ENCODE assay signal across 10 cellular contexts in genomic region chr11:3747704-3748103, GRCh38. TPM values are rescaled to one million over a fixed set of nuclear protein-coding genes. Genes with fewer than 3 reads are reported as not detected.
DNase-seq lines count a peak whose midpoint lies in the region; ATAC-seq, FAIRE-seq and TF ChIP-seq lines count a peak whose summit lies in the region.
"Had no signal": no experiment of that assay in that cellular context is flagged by ENCODE, and none has a peak within 500 bp of the region (broad histone marks: within the 10 kb centered on the region; RNA-seq: fewer than 3 reads in every experiment).

No MANE protein-coding gene starts in this region.

- H3K36me3 ChIP-seq in endothelial cell of umbilical vein (ENCODE audit: control insufficient read depth in 2 of 2, extremely low read depth in 1 of 2, insufficient read depth in 2 of 2, low read length in 2 of 2) (peaks cover 18 to 36% of the 10 kb centered on the region in 2 experiments), osteoblast (ENCODE audit: insufficient read depth, low read length) (peaks cover 55% of the 10 kb centered on the region)

- H3K4me3 ChIP-seq in endothelial cell of umbilical vein (replicated peaks in 1 of 3; ENCODE audit: insufficient read depth in 1 of 3, low read depth in 1 of 3, low read length in 3 of 3) (no peak overlapping the region), osteoblast (ENCODE audit: insufficient read depth, low read length) (no peak overlapping the region)

- no peak overlapping the region for H3K27ac ChIP-seq in endothelial cell of umbilical vein (ENCODE audit: insufficient read depth, low read depth, low read length)
- peak overlapping the region; percentile 48 for H3K27ac ChIP-seq in osteoblast (ENCODE audit: low read depth, low read length)

- no peak overlapping the region for H3K4me2 ChIP-seq in endothelial cell of umbilical vein (ENCODE audit: insufficient read depth, low read length)
- H3K4me2 ChIP-seq in osteoblast (ENCODE audit: insufficient read depth, low read length): no peak overlapping the region

- no peak overlapping the region for H2AFZ ChIP-seq in endothelial cell of umbilical vein (ENCODE audit: low read depth, low read length)
- H2AFZ ChIP-seq in osteoblast (ENCODE audit: low read length): no peak overlapping the region

- TF ChIP-seq CTCF in endothelial cell of umbilical vein (IDR thresholded peaks at IDR 0.05; ENCODE audit: extremely low read depth in 1 of 2, insufficient read depth in 1 of 2, low read depth in 1 of 2, low read length in 2 of 2) (no peak), osteoblast (IDR thresholded peaks at IDR 0.05; ENCODE audit: extremely low read depth, low read depth, low read length) (no peak)

- POLR2A ChIA-PET in endothelial cell of umbilical vein (lab: Charles Lee): interaction anchor here (0.5 kb wide), 1 partner anchor 56 kb away, joined by 4 read pairs; no protein-coding TSS in a partner anchor

- TF ChIP-seq POLR2A in endothelial cell of umbilical vein (IDR thresholded peaks at IDR 0.05; ENCODE audit: low read depth, low read length): no peak

- dilution Hi-C loops in endothelial cell of umbilical vein (cut with MboI; ENCODE audit: extremely low pct_ligation_motif_present, low sequenced_read_pairs): no loop called here

- no peaks in the 10 kb centered on the region for H3K27me3 ChIP-seq in endothelial cell of umbilical vein (ENCODE audit: control insufficient read depth in 2 of 2, insufficient read depth in 2 of 2, low read length in 2 of 2)
- H3K27me3 ChIP-seq in osteoblast (ENCODE audit: insufficient read depth, low read length): no peaks in the 10 kb centered on the region

- ATAC-seq in GM18502 (IDR thresholded peaks at IDR 0.05; ENCODE audit: poor library complexity, unreplicated experiment): no peak
- no peak for ATAC-seq in GM21737 (IDR thresholded peaks at IDR 0.05; ENCODE audit: unreplicated experiment)

- peaks cover 7% of the 10 kb centered on the region for H3K79me2 ChIP-seq in endothelial cell of umbilical vein (ENCODE audit: control insufficient read depth, insufficient read depth, low read length)
- peaks cover 28% of the 10 kb centered on the region for H3K79me2 ChIP-seq in osteoblast (ENCODE audit: insufficient read depth, low read length)

- FAIRE-seq in endothelial cell of umbilical vein (lab: Jason Lieb, UNC): no peak
- FAIRE-seq: G401.6 had no signal

- H3K4me1 ChIP-seq in endothelial cell of umbilical vein (ENCODE audit: control insufficient read depth, extremely low read depth, insufficient read depth, low read length): no peaks in the 10 kb centered on the region
- H3K4me1 ChIP-seq in osteoblast (ENCODE audit: insufficient read depth, low read length): peaks cover 11% of the 10 kb centered on the region

- no peak overlapping the region for H3K9ac ChIP-seq in endothelial cell of umbilical vein (replicated peaks; ENCODE audit: extremely low read depth, insufficient read depth, low read length)

- H3K9me1 ChIP-seq in endothelial cell of umbilical vein (replicated peaks; ENCODE audit: control insufficient read depth, extremely low read depth, insufficient read depth, low read length): no peaks in the 10 kb centered on the region

- no peaks in the 10 kb centered on the region for H4K20me1 ChIP-seq in endothelial cell of umbilical vein (replicated peaks; ENCODE audit: control insufficient read depth, extremely low read depth, insufficient read depth, low read length)
- H4K20me1 ChIP-seq in osteoblast (ENCODE audit: insufficient read depth, low read length): peaks cover 3% of the 10 kb centered on the region

- intact Hi-C loops in endothelial cell of umbilical vein (cut with micrococcal nuclease): no loop called here

- H3K9me3 ChIP-seq in endothelial cell of umbilical vein (replicated peaks; ENCODE audit: control insufficient read depth, insufficient read depth, low read length) (no peaks in the 10 kb centered on the region), osteoblast (ENCODE audit: low read depth, low read length) (no peaks in the 10 kb centered on the region)

- BruUV-seq in endothelial cell of umbilical vein (replicated peaks; lab: Mats Ljungman, UMichigan): no TSS peak

- CTCF ChIA-PET in endothelial cell of umbilical vein (lab: Charles Lee): no interaction called here

- DNase-seq in ELR (ENCODE audit: low read depth) (peak; percentile 78), NOMO-1 treated with DMSO at 0.1 percent for 48 hours (lab: John Stamatoyannopoulos, UW; ENCODE audit: unreplicated experiment) (peak; percentile 2), endothelial cell of umbilical vein (ENCODE audit: low read depth, low spot score) (no peak), osteoblast (ENCODE audit: insufficient read length, low spot score, missing footprints) (peak; percentile 79)
- no peak for DNase-seq in stimulated activated CD4-positive, alpha-beta T cell treated with anti-CD3 and anti-CD28 coated beads, Interleukin-15, amount 100 ng/mL, for 24 hours
- DNase-seq in central memory CD4-positive, alpha-beta T cell: no peak
- DNase-seq: NCI-H1436 treated with DMSO at 0.1 percent for 48 hours had no signal

TF ChIP-seq in endothelial cell of umbilical vein, 7 proteins besides CTCF, POLR2A, EP300 and RAD21:
- TF ChIP-seq MAX (IDR thresholded peaks at IDR 0.05; ENCODE audit: insufficient read depth, insufficient read length) (no peak), FOS (IDR thresholded peaks at IDR 0.05; ENCODE audit: borderline replicate concordance, insufficient read depth, low read length) (peak; percentile 10), GATA2 (IDR thresholded peaks at IDR 0.05; ENCODE audit: insufficient read depth, insufficient read length, low read depth, low read length) (no peak)

RNA-seq across cellular contexts. Expression of gene NUP98, which starts 49.6 kb away (rescaled TPM):
- total RNA-seq in endothelial cell of umbilical vein (80.8 and 92.7 TPM in 2 replicates), osteoblast (114 and 119 TPM in 2 replicates)
- polyA plus RNA-seq in endothelial cell of umbilical vein: 169 and 178 TPM in 2 replicates
- polyA plus RNA-seq in endothelial cell of umbilical vein (2011; cell fraction: cytosol; rRNA removed): 103 and 110 TPM in 2 replicates
- 198 and 214 TPM in 2 replicates for polyA plus RNA-seq in endothelial cell of umbilical vein (2011; cell fraction: nucleus; rRNA removed)
- 57.6 and 77.5 TPM in 2 replicates for polyA plus RNA-seq in endothelial cell of umbilical vein (2012)
- 234 and 250 TPM in 2 replicates for polyA minus RNA-seq in endothelial cell of umbilical vein
- polyA minus RNA-seq in endothelial cell of umbilical vein (2011; cell fraction: cytosol; rRNA and poly(A)+ RNA removed): 204 TPM
- polyA minus RNA-seq in endothelial cell of umbilical vein (2011; cell fraction: nucleus; rRNA and poly(A)+ RNA removed): 119 and 201 TPM in 2 replicates

Comparison
In these comparisons a context has a peak if more than half of its experiments do, and no peak if none do; other contexts are left out.
1. DNase-seq: peak in ELR (single experiment), NOMO-1 treated with DMSO at 0.1 percent for 48 hours (single experiment) and osteoblast (single experiment); none in endothelial cell of umbilical vein (single experiment), stimulated activated CD4-positive, alpha-beta T cell treated with anti-CD3 and anti-CD28 coated beads, Interleukin-15, amount 100 ng/mL, for 24 hours (single experiment) and central memory CD4-positive, alpha-beta T cell (single experiment).